In genomic region chr6:139625998-139626975, GRCh38 we compare ENCODE assay signal across 1 cellular context.
TF ChIP-seq lines count a peak whose summit lies in the region.

No MANE protein-coding gene starts in this region.

TF ChIP-seq in SK-N-SH treated with all-trans-retinoic acid at 6 μM for 48 hours, 23 proteins besides CTCF, POLR2A, EP300 and RAD21 (continued from another document):
- TF ChIP-seq, protein P1, sequence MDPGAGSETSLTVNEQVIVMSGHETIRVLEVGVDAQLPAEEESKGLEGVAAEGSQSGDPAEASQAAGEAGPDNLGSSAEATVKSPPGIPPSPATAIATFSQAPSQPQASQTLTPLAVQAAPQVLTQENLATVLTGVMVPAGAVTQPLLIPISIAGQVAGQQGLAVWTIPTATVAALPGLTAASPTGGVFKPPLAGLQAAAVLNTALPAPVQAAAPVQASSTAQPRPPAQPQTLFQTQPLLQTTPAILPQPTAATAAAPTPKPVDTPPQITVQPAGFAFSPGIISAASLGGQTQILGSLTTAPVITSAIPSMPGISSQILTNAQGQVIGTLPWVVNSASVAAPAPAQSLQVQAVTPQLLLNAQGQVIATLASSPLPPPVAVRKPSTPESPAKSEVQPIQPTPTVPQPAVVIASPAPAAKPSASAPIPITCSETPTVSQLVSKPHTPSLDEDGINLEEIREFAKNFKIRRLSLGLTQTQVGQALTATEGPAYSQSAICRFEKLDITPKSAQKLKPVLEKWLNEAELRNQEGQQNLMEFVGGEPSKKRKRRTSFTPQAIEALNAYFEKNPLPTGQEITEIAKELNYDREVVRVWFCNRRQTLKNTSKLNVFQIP (CRISPR knock-in tag; IDR thresholded peaks at IDR 0.05; ENCODE audit: borderline replicate concordance, low read depth), result no peak
- TF ChIP-seq ZNF565 (CRISPR knock-in tag; conservative IDR thresholded peaks at IDR 0.05; ENCODE audit: low read depth), result no peak
- TF ChIP-seq, protein P2, sequence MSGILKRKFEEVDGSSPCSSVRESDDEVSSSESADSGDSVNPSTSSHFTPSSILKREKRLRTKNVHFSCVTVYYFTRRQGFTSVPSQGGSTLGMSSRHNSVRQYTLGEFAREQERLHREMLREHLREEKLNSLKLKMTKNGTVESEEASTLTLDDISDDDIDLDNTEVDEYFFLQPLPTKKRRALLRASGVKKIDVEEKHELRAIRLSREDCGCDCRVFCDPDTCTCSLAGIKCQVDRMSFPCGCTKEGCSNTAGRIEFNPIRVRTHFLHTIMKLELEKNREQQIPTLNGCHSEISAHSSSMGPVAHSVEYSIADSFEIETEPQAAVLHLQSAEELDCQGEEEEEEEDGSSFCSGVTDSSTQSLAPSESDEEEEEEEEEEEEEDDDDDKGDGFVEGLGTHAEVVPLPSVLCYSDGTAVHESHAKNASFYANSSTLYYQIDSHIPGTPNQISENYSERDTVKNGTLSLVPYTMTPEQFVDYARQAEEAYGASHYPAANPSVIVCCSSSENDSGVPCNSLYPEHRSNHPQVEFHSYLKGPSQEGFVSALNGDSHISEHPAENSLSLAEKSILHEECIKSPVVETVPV (CRISPR knock-in tag; IDR thresholded peaks at IDR 0.05), result no peak
- TF ChIP-seq ESRRG (CRISPR knock-in tag; IDR thresholded peaks at IDR 0.05), result no peak
- no peak for TF ChIP-seq SNAI2 (CRISPR knock-in tag; IDR thresholded peaks at IDR 0.05)
- no peak for TF ChIP-seq TCF4 (CRISPR knock-in tag; IDR thresholded peaks at IDR 0.05; ENCODE audit: borderline replicate concordance)
- no peak for TF ChIP-seq ZFP30 (CRISPR knock-in tag; IDR thresholded peaks at IDR 0.05)
- no peak for TF ChIP-seq ISL1 (CRISPR knock-in tag; IDR thresholded peaks at IDR 0.05)
- TF ChIP-seq GLIS3 (CRISPR knock-in tag; IDR thresholded peaks at IDR 0.05), result no peak
- TF ChIP-seq ZFP3 (CRISPR knock-in tag; IDR thresholded peaks at IDR 0.05), result no peak
